In genomic region chr15:92887869-92888268, GRCh38 we compare ENCODE assay signal across 10 cellular contexts. TPM values are rescaled to one million over a fixed set of nuclear protein-coding genes. Genes with fewer than 3 reads are reported as not detected.
DNase-seq lines count a peak whose midpoint lies in the region; ATAC-seq and TF ChIP-seq lines count a peak whose summit lies in the region.
"Had no signal": no experiment of that assay in that cellular context is flagged by ENCODE, and none has a peak within 500 bp of the region (broad histone marks: within the 10 kb centered on the region; RNA-seq: fewer than 3 reads in every experiment).

No MANE protein-coding gene starts in this region.

- POLR2A ChIA-PET in CD8-positive, alpha-beta T cell (lab: Charles Lee), result interaction anchor here (0.7 to 13.5 kb wide), 5 partner anchors 10 to 77 kb away, joined by 3 to 382 read pairs (median 7); partner anchors contain the start of gene CHD2

- no peak for TF ChIP-seq CTCF in CD8-positive, alpha-beta T cell (IDR thresholded peaks at IDR 0.05)
- TF ChIP-seq CTCF in prostate gland (IDR thresholded peaks at IDR 0.05), result no peak

- peaks cover 63% of the 10 kb centered on the region for H3K4me1 Mint-ChIP-seq in CD8-positive, alpha-beta T cell (ENCODE audit: low read depth)

- in situ Hi-C loops in ACHN (cut with HindIII; ENCODE audit: low pct_ligation_motif_present, low pct_unique_long_range_greater_than_20kb, low sequenced_read_pairs), result no loop called here

- no peaks in the 10 kb centered on the region for H3K9me3 ChIP-seq in CD8-positive, alpha-beta T cell (ENCODE audit: low read length)
- H3K9me3 ChIP-seq in SK-N-MC (ENCODE audit: low read depth, low read length) (no peaks in the 10 kb centered on the region), prostate gland (no peaks in the 10 kb centered on the region)
- H3K9me3 ChIP-seq: uterus had no signal

- no peak overlapping the region for H3K27ac ChIP-seq in CD8-positive, alpha-beta T cell (ENCODE audit: low read depth, low read length)
- H3K27ac ChIP-seq in SK-N-MC (0 out of 2 replicates have a peak overlapping the region, but pooled peaks have one; percentile 2), epithelial cell of prostate (peak overlapping the region; percentile 93), prostate gland (peak overlapping the region; percentile 100)

- CTCF ChIA-PET in CD8-positive, alpha-beta T cell (lab: Charles Lee), result interaction anchor here (0.9 to 2.5 kb wide), 4 partner anchors 12 to 90 kb away, joined by 3 to 13 read pairs (median 5); partner anchors contain the start of gene CHD2

- H3K36me3 ChIP-seq in CD8-positive, alpha-beta T cell (ENCODE audit: insufficient read depth, low read length), result peaks cover 32% of the 10 kb centered on the region
- H3K36me3 ChIP-seq in SK-N-MC (ENCODE audit: insufficient read depth, low read length) (peaks cover 90% of the 10 kb centered on the region), prostate gland (no peaks in the 10 kb centered on the region)
- H3K36me3 ChIP-seq: uterus had no signal

- H3K4me3 Mint-ChIP-seq in CD8-positive, alpha-beta T cell, result peak overlapping the region; percentile 71

- H3K27me3 ChIP-seq in CD8-positive, alpha-beta T cell (ENCODE audit: insufficient read depth, low read length), result no peaks in the 10 kb centered on the region
- H3K27me3 ChIP-seq in prostate gland (replicated peaks; ENCODE audit: insufficient read depth), result no peaks in the 10 kb centered on the region
- H3K27me3 ChIP-seq: uterus had no signal

- no peak for ATAC-seq in CD8-positive, alpha-beta T cell
- ATAC-seq in HG03432 (IDR thresholded peaks at IDR 0.05; ENCODE audit: unreplicated experiment) (no peak), GM18505 (IDR thresholded peaks at IDR 0.05; ENCODE audit: unreplicated experiment) (no peak)

- H3K27me3 Mint-ChIP-seq in CD8-positive, alpha-beta T cell (ENCODE audit: low read depth), result no peaks in the 10 kb centered on the region

- H3K36me3 Mint-ChIP-seq in CD8-positive, alpha-beta T cell, result peaks cover 83% of the 10 kb centered on the region

- WGBS in prostate gland, result 21% methylated on average over 3 of the region's 3 CpGs

- TF ChIP-seq POLR2A in prostate gland (IDR thresholded peaks at IDR 0.05), result no peak
- TF ChIP-seq POLR2A in GM18505 (IDR thresholded peaks at IDR 0.05; ENCODE audit: borderline replicate concordance, extremely low read depth, insufficient read depth, insufficient read length), result no peak

- intact Hi-C loops in CD8-positive, alpha-beta T cell (cut with DNase I, micrococcal nuclease), result loop anchor here in 1 of 2 experiments (1.0 to 10.0 kb wide), 2 partner anchors 8 to 1953 kb away; partner anchors contain the start of genes HDDC3 and UNC45A
- intact Hi-C loops in prostate gland (cut with DNase I), result no loop called here

- peak overlapping the region; percentile 71 for H3K27ac Mint-ChIP-seq in CD8-positive, alpha-beta T cell

- no peak for DNase-seq in CD8-positive, alpha-beta T cell
- DNase-seq in SK-N-MC (ENCODE audit: low read depth, low spot score) (no peak), epithelial cell of prostate (ENCODE audit: low read depth, low spot score) (no peak), prostate gland (ENCODE audit: low spot score) (no peak), nucleus accumbens (lab: John Stamatoyannopoulos, UW) (no peak), ACHN (no peak)
- DNase-seq: immature natural killer cell, uterus had no signal

- H3K9me3 Mint-ChIP-seq in CD8-positive, alpha-beta T cell, result no peaks in the 10 kb centered on the region
- H3K9me3 Mint-ChIP-seq: immature natural killer cell had no signal

- H3K4me3 ChIP-seq in CD8-positive, alpha-beta T cell (ENCODE audit: low read depth, low read length), result no peak overlapping the region
- no peak overlapping the region for H3K4me3 ChIP-seq in SK-N-MC
- peak overlapping the region; percentile 0 to 97 for H3K4me3 ChIP-seq in prostate gland
- H3K4me3 ChIP-seq: uterus had no signal

- no peak overlapping the region for H3K9ac ChIP-seq in SK-N-MC (ENCODE audit: insufficient read length)

- H3K4me1 ChIP-seq in CD8-positive, alpha-beta T cell (ENCODE audit: insufficient read depth, low read length), result peaks cover 60% of the 10 kb centered on the region
- no peaks in the 10 kb centered on the region for H3K4me1 ChIP-seq in prostate gland (replicated peaks)

RNA-seq across cellular contexts. Expression of gene CHD2, which starts 12.3 kb away (rescaled TPM):
- 100 to 1,000 TPM; 615 to 669 TPM for total RNA-seq in CD8-positive, alpha-beta T cell
- 100 to 1,000 TPM in 1 of 2 donors, 10 to 100 TPM in 1; 76.3 to 137 TPM for total RNA-seq in prostate gland

Comparison
In these comparisons a context has a peak if more than half of its experiments do, and no peak if none do; other contexts are left out.
1. H3K4me3 ChIP-seq: peak in prostate gland (2 of 2); none in CD8-positive, alpha-beta T cell (single experiment) and SK-N-MC (single experiment).
2. RNA of gene CHD2, which starts 12.3 kb away (total RNA-seq): 615 to 669 TPM in CD8-positive, alpha-beta T cell; 76.3 to 137 TPM in prostate gland; every median in the first group is over 4 times any median in the second.